Comparison of ENCODE assay signal across 8 cellular contexts in genomic region chr9:19161257-19162025, GRCh38. TPM values are rescaled to one million over a fixed set of nuclear protein-coding genes. Genes with fewer than 3 reads are reported as not detected.
DNase-seq lines count a peak whose midpoint lies in the region; ATAC-seq and TF ChIP-seq lines count a peak whose summit lies in the region.

No MANE protein-coding gene starts in this region.

- no peak overlapping the region for H3K4me3 ChIP-seq in fibroblast of the aortic adventitia (ENCODE audit: low read depth, low read length)
- no peak overlapping the region for H3K4me3 ChIP-seq in retinal pigment epithelial cell (ENCODE audit: low read length)

- POLR2A ChIA-PET in activated CD8-positive, alpha-beta T cell treated with anti-CD3 and anti-CD28 coated beads, Interleukin-2, amount 10 ng/mL, durations not matched to agents 7 days and 5 days (lab: Charles Lee): interaction anchor here (0.8 to 2.5 kb wide), 10 partner anchors 9 to 69 kb away, joined by 3 to 16 read pairs (median 3); partner anchors contain the start of gene DENND4C

- TF ChIP-seq CTCF in fibroblast of the aortic adventitia (IDR thresholded peaks at IDR 0.05; ENCODE audit: insufficient read depth, low read length): no peak
- no peak for TF ChIP-seq CTCF in retinal pigment epithelial cell (conservative IDR thresholded peaks at IDR 0.05; ENCODE audit: low read depth, low read length)

- peak overlapping the region; percentile 81 for H3K27ac ChIP-seq in KOPT-K1 (ENCODE audit: low read depth, low read length, poor library complexity, severe bottlenecking)

- H3K4me1 Mint-ChIP-seq in activated CD8-positive, alpha-beta T cell treated with anti-CD3 and anti-CD28 coated beads, Interleukin-2, amount 10 ng/mL, durations not matched to agents 7 days and 5 days (ENCODE audit: low read depth): peaks cover 24% of the 10 kb centered on the region

- DNase-seq in ELR (ENCODE audit: low read depth) (peak; percentile 99), fibroblast of the aortic adventitia (ENCODE audit: low read depth) (peak; percentile 95), retinal pigment epithelial cell (ENCODE audit: low read depth) (peak; percentile 95), posterior vena cava (ENCODE audit: low spot score) (no peak)
- peak; percentile 74 for DNase-seq in activated CD8-positive, alpha-beta T cell treated with anti-CD3 and anti-CD28 coated beads, Interleukin-2, amount 10 ng/mL, durations not matched to agents 7 days and 5 days

- H3K27me3 Mint-ChIP-seq in activated CD8-positive, alpha-beta T cell treated with anti-CD3 and anti-CD28 coated beads, Interleukin-2, amount 10 ng/mL, durations not matched to agents 7 days and 5 days (ENCODE audit: low read depth): no peaks in the 10 kb centered on the region

- no peaks in the 10 kb centered on the region for H3K9me3 Mint-ChIP-seq in activated CD8-positive, alpha-beta T cell treated with anti-CD3 and anti-CD28 coated beads, Interleukin-2, amount 10 ng/mL, durations not matched to agents 7 days and 5 days (ENCODE audit: insufficient read depth)

- H3K4me3 Mint-ChIP-seq in activated CD8-positive, alpha-beta T cell treated with anti-CD3 and anti-CD28 coated beads, Interleukin-2, amount 10 ng/mL, durations not matched to agents 7 days and 5 days: peak overlapping the region; percentile 32

- ATAC-seq in GM21737 (IDR thresholded peaks at IDR 0.05; ENCODE audit: unreplicated experiment) (peak; percentile 87), HG02970 (IDR thresholded peaks at IDR 0.05; ENCODE audit: low FRiP score, unreplicated experiment) (no peak)
- peak; percentile 98 for ATAC-seq in activated CD8-positive, alpha-beta T cell treated with anti-CD3 and anti-CD28 coated beads, Interleukin-2, amount 10 ng/mL, durations not matched to agents 7 days and 5 days

- CTCF ChIA-PET in activated CD8-positive, alpha-beta T cell treated with anti-CD3 and anti-CD28 coated beads, Interleukin-2, amount 10 ng/mL, durations not matched to agents 7 days and 5 days (lab: Charles Lee): interaction anchor here (0.8 to 4.1 kb wide), 7 partner anchors 9 to 303 kb away, joined by 3 to 32 read pairs (median 4); no protein-coding TSS in a partner anchor

- H3K9me3 ChIP-seq in KOPT-K1 (ENCODE audit: insufficient read depth, low read length, poor library complexity, severe bottlenecking): no peaks in the 10 kb centered on the region

- peak overlapping the region; percentile 87 for H3K27ac Mint-ChIP-seq in activated CD8-positive, alpha-beta T cell treated with anti-CD3 and anti-CD28 coated beads, Interleukin-2, amount 10 ng/mL, durations not matched to agents 7 days and 5 days

- H3K36me3 ChIP-seq in KOPT-K1 (ENCODE audit: insufficient read depth, low read length): no peaks in the 10 kb centered on the region

- H3K36me3 Mint-ChIP-seq in activated CD8-positive, alpha-beta T cell treated with anti-CD3 and anti-CD28 coated beads, Interleukin-2, amount 10 ng/mL, durations not matched to agents 7 days and 5 days (ENCODE audit: low read depth): no peaks in the 10 kb centered on the region

- intact Hi-C loops in posterior vena cava (cut with DNase I): loop anchor here in 1 of 2 donors (5.0 kb wide), 1 partner anchor 34 kb away; the partner anchor contains the start of gene PLIN2

RNA-seq across cellular contexts. Expression of gene PLIN2, which starts 34.1 kb away (rescaled TPM):
- total RNA-seq in activated CD8-positive, alpha-beta T cell treated with anti-CD3 and anti-CD28 coated beads, Interleukin-2, amount 10 ng/mL, durations not matched to agents 7 days and 5 days: 10 to 100 TPM; 53.5 to 54.6 TPM
- total RNA-seq in fibroblast of the aortic adventitia (ENCODE audit: low replicate concordance): 200 and 207 TPM in 2 replicates
- 100 to 1,000 TPM; 152 to 368 TPM for total RNA-seq in posterior vena cava

RNA-seq across cellular contexts. Expression of gene HAUS6, which starts 58.7 kb away (rescaled TPM):
- 10 to 100 TPM; 29.2 to 30.8 TPM for total RNA-seq in activated CD8-positive, alpha-beta T cell treated with anti-CD3 and anti-CD28 coated beads, Interleukin-2, amount 10 ng/mL, durations not matched to agents 7 days and 5 days
- total RNA-seq in fibroblast of the aortic adventitia (ENCODE audit: low replicate concordance) (15.3 and 26.8 TPM in 2 replicates), posterior vena cava (10 to 100 TPM in 1 of 2 donors, 1 to 10 TPM in 1; 9.8 to 10.5 TPM)
